ENCODE assay signal across 18 cellular contexts in genomic region chr14:74635831-74636230, GRCh38. TPM values are rescaled to one million over a fixed set of nuclear protein-coding genes. Genes with fewer than 3 reads are reported as not detected.
DNase-seq lines count a peak whose midpoint lies in the region; ATAC-seq, FAIRE-seq and TF ChIP-seq lines count a peak whose summit lies in the region.
"Had no signal": no experiment of that assay in that cellular context is flagged by ENCODE, and none has a peak within 500 bp of the region (broad histone marks: within the 10 kb centered on the region; RNA-seq: fewer than 3 reads in every experiment).

No MANE protein-coding gene starts in this region.

- H3K36me3 Mint-ChIP-seq in brain = no peaks in the 10 kb centered on the region
- H3K36me3 Mint-ChIP-seq in T-helper 2 cell treated with Interferon-gamma antibody and Interleukin-4, amounts not matched to agents 5 μg/mL and 100 μg/mL, for 36 hours (ENCODE audit: low read depth) = no peaks in the 10 kb centered on the region
- H3K36me3 Mint-ChIP-seq: CD8-positive, alpha-beta memory T cell had no signal

- peak; percentile 88 to 95 (median 94) for ATAC-seq in right lobe of liver

- H3K4me3 Mint-ChIP-seq in brain = no peak overlapping the region
- H3K4me3 Mint-ChIP-seq in T-helper 2 cell treated with Interferon-gamma antibody and Interleukin-4, amounts not matched to agents 5 μg/mL and 100 μg/mL, for 36 hours = no peak overlapping the region
- H3K4me3 Mint-ChIP-seq: CD8-positive, alpha-beta memory T cell had no signal

- no peaks in the 10 kb centered on the region for H3K9me3 Mint-ChIP-seq in brain
- no peaks in the 10 kb centered on the region for H3K9me3 Mint-ChIP-seq in T-helper 2 cell treated with Interferon-gamma antibody and Interleukin-4, amounts not matched to agents 5 μg/mL and 100 μg/mL, for 36 hours
- H3K9me3 Mint-ChIP-seq: CD8-positive, alpha-beta memory T cell had no signal

- H3K27ac ChIP-seq in right lobe of liver = no peak overlapping the region
- H3K27ac ChIP-seq: BLaER1, Peyer's patch had no signal

- H3K27me3 ChIP-seq in right lobe of liver = no peaks in the 10 kb centered on the region
- H3K27me3 ChIP-seq: BLaER1, Peyer's patch had no signal

- peaks cover 49% of the 10 kb centered on the region for H3K4me1 Mint-ChIP-seq in brain
- peaks cover 2% of the 10 kb centered on the region for H3K4me1 Mint-ChIP-seq in T-helper 2 cell treated with Interferon-gamma antibody and Interleukin-4, amounts not matched to agents 5 μg/mL and 100 μg/mL, for 36 hours (ENCODE audit: low read depth)

- no peaks in the 10 kb centered on the region for H3K36me3 ChIP-seq in right lobe of liver
- H3K36me3 ChIP-seq: BLaER1, Peyer's patch had no signal

- TF ChIP-seq POLR2A in right lobe of liver (IDR thresholded peaks at IDR 0.05) = no peak

- H3K4me1 ChIP-seq in right lobe of liver = peaks cover 0 to 6% (median 0%) of the 10 kb centered on the region in 4 donors
- H3K4me1 ChIP-seq: Peyer's patch had no signal

- WGBS in right lobe of liver (ENCODE audit: insufficient coverage, low coverage, low lambda C conversion rate, missing lambda C conversion rate) = 38% methylated on average over 3 of the region's 3 CpGs

- H3K4me3 ChIP-seq in right lobe of liver = no peak overlapping the region
- H3K4me3 ChIP-seq: BLaER1, Peyer's patch had no signal

- peak; percentile 71 for FAIRE-seq in HTR-8/SVneo (lab: Jason Lieb, UNC)
- FAIRE-seq: H54 had no signal

- DNase-seq in NCI-H2171 treated with DMSO at 0.1 percent for 48 hours (lab: John Stamatoyannopoulos, UW) (peak; percentile 38), NCI-H2171 (lab: John Stamatoyannopoulos, UW) (no peak), HTR-8/SVneo (ENCODE audit: insufficient read length, low spot score) (no peak), right lobe of liver (no peak)
- no peak for DNase-seq in activated naive CD4-positive, alpha-beta T cell (lab: John Stamatoyannopoulos, UW)
- DNase-seq in stimulated activated CD4-positive, alpha-beta T cell treated with anti-CD3 and anti-CD28 coated beads, Interleukin-4, amount 100 ng/mL, for 24 hours = no peak
- no peak for DNase-seq in T-helper 2 cell treated with Interferon-gamma antibody and Interleukin-4, amounts not matched to agents 5 μg/mL and 100 μg/mL, for 36 hours (ENCODE audit: low spot score)
- DNase-seq: 8988T; CD8-positive, alpha-beta memory T cell; MM.1S; NCI-H1105 treated with DMSO at 0.1 percent for 48 hours; NCI-H2029; NCI-H2227 treated with DMSO at 0.1 percent for 48 hours; SIG-M5 had no signal

- H3K9me3 ChIP-seq in right lobe of liver = no peaks in the 10 kb centered on the region
- H3K9me3 ChIP-seq: BLaER1, Peyer's patch had no signal

- TF ChIP-seq CTCF in brain (conservative IDR thresholded peaks at IDR 0.05) = no peak
- no peak for TF ChIP-seq CTCF in right lobe of liver (IDR thresholded peaks at IDR 0.05)

- peaks cover 25% of the 10 kb centered on the region for H3K27me3 Mint-ChIP-seq in brain
- peaks cover 12% of the 10 kb centered on the region for H3K27me3 Mint-ChIP-seq in T-helper 2 cell treated with Interferon-gamma antibody and Interleukin-4, amounts not matched to agents 5 μg/mL and 100 μg/mL, for 36 hours (ENCODE audit: low read depth)

- intact Hi-C loops in right lobe of liver (cut with DNase I) = no loop called here

- peak overlapping the region in 3 of 5 experiments; percentile 8 to 22 (median 16) for H3K27ac Mint-ChIP-seq in brain
- H3K27ac Mint-ChIP-seq in T-helper 2 cell treated with Interferon-gamma antibody and Interleukin-4, amounts not matched to agents 5 μg/mL and 100 μg/mL, for 36 hours = no peak overlapping the region

RNA-seq across cellular contexts. Expression of gene LTBP2, which starts 23.8 kb away (rescaled TPM):
- 2.8 TPM for polyA plus RNA-seq in brain (ENCODE audit: insufficient read depth, low read depth, low replicate concordance)
- 1 to 10 TPM in 3 of 6 experiments, under 1 TPM in 3; 0.46 to 3.5 (median 1.7) TPM for total RNA-seq in right lobe of liver
